13 cellular contexts compared by ENCODE assay signal in the genomic region with DNA sequence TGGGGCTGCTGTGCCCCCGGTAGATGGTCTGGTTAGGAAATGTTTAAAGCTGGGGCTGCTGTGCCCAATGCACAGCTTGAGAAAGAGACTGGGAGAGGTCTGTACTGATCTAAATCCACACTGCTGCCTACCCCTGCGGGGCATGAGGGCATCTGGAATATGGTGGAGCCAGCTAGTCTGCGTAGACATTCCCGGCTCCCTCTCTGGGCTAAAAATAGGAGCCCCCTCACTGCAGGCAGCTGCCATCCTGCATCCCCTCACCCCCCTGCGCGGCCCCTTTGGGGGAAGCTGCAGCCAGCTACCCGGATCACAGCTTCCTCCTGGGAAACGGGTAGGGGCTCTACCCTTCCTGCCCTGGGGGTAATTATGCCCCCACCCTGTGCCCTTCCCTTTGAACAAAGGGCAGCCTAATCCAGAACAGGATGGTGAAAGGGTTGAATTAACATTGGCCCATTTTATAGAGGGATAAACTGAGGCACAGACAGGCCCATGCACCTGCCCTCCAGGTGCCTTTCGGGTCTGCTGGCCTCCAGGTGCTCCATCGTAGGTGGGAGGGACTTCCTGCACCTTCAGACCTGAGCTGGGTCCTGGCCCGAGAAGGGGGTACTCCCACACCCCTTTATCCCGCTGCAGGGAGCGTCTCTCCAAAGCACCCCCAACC. TPM values are rescaled to one million over a fixed set of nuclear protein-coding genes. Genes with fewer than 3 reads are reported as not detected.
A peak's percentile ranks its signal among the peaks of the same experiment; 100 is the strongest.
DNase-seq lines count a peak whose midpoint lies in the region; ATAC-seq, FAIRE-seq and TF ChIP-seq lines count a peak whose summit lies in the region.
"Had no signal": no experiment of that assay in that cellular context is flagged by ENCODE, and none has a peak within 500 bp of the region (broad histone marks: within the 10 kb centered on the region; RNA-seq: fewer than 3 reads in every experiment).

No MANE protein-coding gene starts in this region.

- H3K9ac ChIP-seq in Karpas-422 (ENCODE audit: low read length): no peak overlapping the region

- peak overlapping the region; percentile 32 to 78 (median 54) for H3K4me3 Mint-ChIP-seq in CD4-positive, alpha-beta memory T cell
- peak overlapping the region; percentile 68 for H3K4me3 Mint-ChIP-seq in activated T-helper 17 cell treated with anti-CD3 and anti-CD28 coated beads, Interleukin-2, amount 50 U/mL, for 72 hours
- H3K4me3 Mint-ChIP-seq in natural killer cell: peak overlapping the region; percentile 28

- H3K79me2 ChIP-seq in Karpas-422 (ENCODE audit: low read length): no peaks in the 10 kb centered on the region

- H3K36me3 ChIP-seq in CD4-positive, alpha-beta memory T cell (ENCODE audit: insufficient read depth, low read length): no peaks in the 10 kb centered on the region
- no peaks in the 10 kb centered on the region for H3K36me3 ChIP-seq in Karpas-422 (ENCODE audit: insufficient read depth, low read length)
- H3K36me3 ChIP-seq: gastrocnemius medialis had no signal

- H3K4me3 ChIP-seq in CD4-positive, alpha-beta memory T cell (ENCODE audit: low read length in 2 of 2): no peak overlapping the region
- no peak overlapping the region for H3K4me3 ChIP-seq in Karpas-422 (ENCODE audit: low read length)

- POLR2A ChIA-PET in CD4-positive, alpha-beta memory T cell (lab: Charles Lee; ENCODE audit: partially characterized antibody): interaction anchor here (0.5 to 7.9 kb wide), 9 partner anchors 9 to 345 kb away, joined by 3 to 88 read pairs (median 5); a partner anchor contains a TSS

- intact Hi-C loops in CD4-positive, alpha-beta memory T cell (cut with micrococcal nuclease): loop anchor here (2.0 to 10.0 kb wide), 3 partner anchors 17 to 269 kb away; a partner anchor contains a TSS
- intact Hi-C loops in natural killer cell (cut with micrococcal nuclease): loop anchor here (10.0 kb wide), 1 partner anchor 321 kb away; a partner anchor contains a TSS

- H3K4me2 ChIP-seq in Karpas-422 (ENCODE audit: low read depth, low read length, poor library complexity, severe bottlenecking): no peak overlapping the region

- peaks cover 0 to 2% of the 10 kb centered on the region in 2 donors for H3K27me3 Mint-ChIP-seq in CD4-positive, alpha-beta memory T cell
- H3K27me3 Mint-ChIP-seq in activated T-helper 17 cell treated with anti-CD3 and anti-CD28 coated beads, Interleukin-2, amount 50 U/mL, for 72 hours: no peaks in the 10 kb centered on the region
- H3K27me3 Mint-ChIP-seq in natural killer cell (ENCODE audit: low read depth in 2 of 2): no peaks in the 10 kb centered on the region

- CTCF ChIA-PET in CD4-positive, alpha-beta memory T cell (lab: Charles Lee; ENCODE audit: partially characterized antibody): interaction anchor here (0.6 to 8.2 kb wide), 11 partner anchors 11 to 1348 kb away, joined by 3 to 119 read pairs (median 8); a partner anchor contains a TSS

- no peak overlapping the region for H2AFZ ChIP-seq in Karpas-422 (ENCODE audit: low read length)

- H3K4me1 Mint-ChIP-seq in CD4-positive, alpha-beta memory T cell: peaks cover 9 to 23% (median 15%) of the 10 kb centered on the region in 4 donors
- H3K4me1 Mint-ChIP-seq in activated T-helper 17 cell treated with anti-CD3 and anti-CD28 coated beads, Interleukin-2, amount 50 U/mL, for 72 hours: no peaks in the 10 kb centered on the region
- H3K4me1 Mint-ChIP-seq in natural killer cell: peaks cover 10 to 14% of the 10 kb centered on the region in 2 donors

- H3K4me1 ChIP-seq in CD4-positive, alpha-beta memory T cell (ENCODE audit: insufficient read depth, low read length): peaks cover 36% of the 10 kb centered on the region
- peaks cover 31% of the 10 kb centered on the region for H3K4me1 ChIP-seq in Karpas-422 (ENCODE audit: low read length)

- ATAC-seq in activated T-helper 17 cell treated with anti-CD3 and anti-CD28 coated beads, Interleukin-2, amount 50 U/mL, for 72 hours (replicated peaks): no peak
- ATAC-seq in natural killer cell: no peak
- ATAC-seq: gastrocnemius medialis, PC-3 had no signal

- H4K20me1 ChIP-seq in Karpas-422 (ENCODE audit: insufficient read depth, low read depth, low read length): peaks cover 2% of the 10 kb centered on the region; the same call in 1 of the 2 replicates

- H3K27me3 ChIP-seq in CD4-positive, alpha-beta memory T cell (ENCODE audit: insufficient read depth, low read length): no peaks in the 10 kb centered on the region
- H3K27me3 ChIP-seq in Karpas-422 (ENCODE audit: low read length): no peaks in the 10 kb centered on the region

- no peaks in the 10 kb centered on the region for H3K9me2 ChIP-seq in Karpas-422 (replicated peaks; ENCODE audit: insufficient read depth, low read length)

- H3K27ac Mint-ChIP-seq in CD4-positive, alpha-beta memory T cell: peak overlapping the region in 2 of 7 donors; percentile 42 to 71
- no peak overlapping the region for H3K27ac Mint-ChIP-seq in activated T-helper 17 cell treated with anti-CD3 and anti-CD28 coated beads, Interleukin-2, amount 50 U/mL, for 72 hours
- H3K27ac Mint-ChIP-seq in natural killer cell: peak overlapping the region in 1 of 2 donors; percentile 85

- H3K27ac ChIP-seq in CD4-positive, alpha-beta memory T cell (ENCODE audit: low read depth, low read length): no peak overlapping the region
- H3K27ac ChIP-seq in Karpas-422 (ENCODE audit: low read length): no peak overlapping the region
- H3K27ac ChIP-seq: gastrocnemius medialis had no signal

- H3K9me3 ChIP-seq in CD4-positive, alpha-beta memory T cell (ENCODE audit: control insufficient read depth in 1 of 2, low read length in 2 of 2): no peaks in the 10 kb centered on the region
- H3K9me3 ChIP-seq in Karpas-422 (ENCODE audit: low read length): no peaks in the 10 kb centered on the region
- H3K9me3 ChIP-seq: gastrocnemius medialis, tibial nerve had no signal

- no peak for DNase-seq in CD4-positive, alpha-beta memory T cell
- DNase-seq in GM19239 (ENCODE audit: insufficient read length, low spot score) (no peak), natural killer cell (no peak), Karpas-422 (no peak), D721Med (ENCODE audit: insufficient read length, low spot score) (no peak), NCI-H2029 treated with DMSO at 0.1 percent for 48 hours (lab: John Stamatoyannopoulos, UW) (no peak)
- DNase-seq: effector memory CD4-positive, alpha-beta T cell; gastrocnemius medialis; GOT3 had no signal

- no peak for TF ChIP-seq CTCF in natural killer cell (IDR thresholded peaks at IDR 0.05)
- TF ChIP-seq CTCF in D721Med (IDR thresholded peaks at IDR 0.05; ENCODE audit: insufficient read depth, missing control alignments): no peak

- peak; percentile 37 for FAIRE-seq in GM19239 (lab: Jason Lieb, UNC)
- FAIRE-seq in D721Med (lab: Jason Lieb, UNC): no peak
- FAIRE-seq: kidney had no signal

- peaks cover 0 to 5% (median 0%) of the 10 kb centered on the region in 8 donors for H3K9me3 Mint-ChIP-seq in CD4-positive, alpha-beta memory T cell
- H3K9me3 Mint-ChIP-seq in activated T-helper 17 cell treated with anti-CD3 and anti-CD28 coated beads, Interleukin-2, amount 50 U/mL, for 72 hours: no peaks in the 10 kb centered on the region
- no peaks in the 10 kb centered on the region for H3K9me3 Mint-ChIP-seq in natural killer cell

- peaks cover 0 to 2% of the 10 kb centered on the region in 2 donors for H3K36me3 Mint-ChIP-seq in CD4-positive, alpha-beta memory T cell
- peaks cover 18% of the 10 kb centered on the region for H3K36me3 Mint-ChIP-seq in activated T-helper 17 cell treated with anti-CD3 and anti-CD28 coated beads, Interleukin-2, amount 50 U/mL, for 72 hours (ENCODE audit: low read depth)
- H3K36me3 Mint-ChIP-seq in natural killer cell: no peaks in the 10 kb centered on the region

RNA-seq across cellular contexts. Expression of a gene that starts 2.2 kb away (rescaled TPM):
- total RNA-seq in CD4-positive, alpha-beta memory T cell: 1 to 10 TPM; 9.2 to 9.6 TPM
- 1 to 10 TPM in 1 of 2 donors, under 1 TPM in 1; 0.27 to 1.1 TPM for polyA plus RNA-seq in CD4-positive, alpha-beta memory T cell
- total RNA-seq in activated T-helper 17 cell treated with anti-CD3 and anti-CD28 coated beads, Interleukin-2, amount 50 U/mL, for 72 hours: 10 to 100 TPM; 50.3 to 79.3 TPM
- 10 to 100 TPM; 15.9 to 24.6 (median 24.2) TPM for total RNA-seq in natural killer cell
- 2.0 and 4.6 TPM in 2 replicates for total RNA-seq in Karpas-422 (2014; rRNA removed; shearing (Covaris generic); ENCODE audit: low replicate concordance)

RNA-seq across cellular contexts. Expression of a gene that starts 6.5 kb away (rescaled TPM):
- total RNA-seq in CD4-positive, alpha-beta memory T cell: 1 to 10 TPM in 1 of 2 experiments, under 1 TPM in 1; 0.79 to 1.2 TPM
- under 1 TPM; 0.59 TPM for polyA plus RNA-seq in CD4-positive, alpha-beta memory T cell
- 10 to 100 TPM; 17.5 to 53.1 TPM for total RNA-seq in activated T-helper 17 cell treated with anti-CD3 and anti-CD28 coated beads, Interleukin-2, amount 50 U/mL, for 72 hours
- under 1 TPM in 1 of 3 donors, not detected in 2; 0.31 TPM for total RNA-seq in natural killer cell
- not detected in 2 replicates for total RNA-seq in Karpas-422 (2014; rRNA removed; shearing (Covaris generic); ENCODE audit: low replicate concordance)
- total RNA-seq: gastrocnemius medialis, tibial nerve had no signal

RNA-seq across cellular contexts. Expression of a gene that starts 10.7 kb away (rescaled TPM):
- 100 to 1,000 TPM; 153 to 160 TPM for total RNA-seq in CD4-positive, alpha-beta memory T cell
- 100 to 1,000 TPM; 203 to 230 TPM for polyA plus RNA-seq in CD4-positive, alpha-beta memory T cell
- 10 to 100 TPM; 78.5 to 79.3 TPM for total RNA-seq in activated T-helper 17 cell treated with anti-CD3 and anti-CD28 coated beads, Interleukin-2, amount 50 U/mL, for 72 hours
- total RNA-seq in natural killer cell: 100 to 1,000 TPM in 1 of 3 donors, 10 to 100 TPM in 2; 88.7 to 106 (median 97.8) TPM
- 41.9 and 43.8 TPM in 2 replicates for total RNA-seq in Karpas-422 (2014; rRNA removed; shearing (Covaris generic); ENCODE audit: low replicate concordance)

RNA-seq across cellular contexts. Expression of a gene that starts 30.4 kb away (rescaled TPM):
- not detected for total RNA-seq in CD4-positive, alpha-beta memory T cell
- not detected for polyA plus RNA-seq in CD4-positive, alpha-beta memory T cell
- not detected for total RNA-seq in activated T-helper 17 cell treated with anti-CD3 and anti-CD28 coated beads, Interleukin-2, amount 50 U/mL, for 72 hours
- total RNA-seq in natural killer cell: not detected
- not detected in 2 replicates for total RNA-seq in Karpas-422 (2014; rRNA removed; shearing (Covaris generic); ENCODE audit: low replicate concordance)
- total RNA-seq: gastrocnemius medialis, kidney, PC-3, tibial nerve had no signal

RNA-seq across cellular contexts. Expression of a gene that starts 30.7 kb away (rescaled TPM):
- 10 to 100 TPM; 68.3 to 71.7 TPM for total RNA-seq in CD4-positive, alpha-beta memory T cell
- 100 to 1,000 TPM in 1 of 2 donors, 10 to 100 TPM in 1; 48.6 to 125 TPM for polyA plus RNA-seq in CD4-positive, alpha-beta memory T cell
- total RNA-seq in activated T-helper 17 cell treated with anti-CD3 and anti-CD28 coated beads, Interleukin-2, amount 50 U/mL, for 72 hours: 10 to 100 TPM; 60.4 to 64.1 TPM
- 10 to 100 TPM; 44.2 to 50.1 (median 44.7) TPM for total RNA-seq in natural killer cell
- 10.8 and 14.1 TPM in 2 replicates for total RNA-seq in Karpas-422 (2014; rRNA removed; shearing (Covaris generic); ENCODE audit: low replicate concordance)

Comparison
In these comparisons a context has a peak if more than half of its experiments do, and no peak if none do; other contexts are left out.
1. RNA of a gene that starts 6.5 kb away (total RNA-seq): 17.5 to 53.1 TPM in activated T-helper 17 cell treated with anti-CD3 and anti-CD28 coated beads, Interleukin-2, amount 50 U/mL, for 72 hours; 0.79 to 1.2 TPM in CD4-positive, alpha-beta memory T cell, 0.31 TPM in natural killer cell and not detected in Karpas-422; every median in the first group is over 4 times any median in the second.
2. Peak in every context shown above with its lines, with median percentiles within 50 percentile points of each other: H3K4me3 Mint-ChIP-seq.